In the genomic region with DNA sequence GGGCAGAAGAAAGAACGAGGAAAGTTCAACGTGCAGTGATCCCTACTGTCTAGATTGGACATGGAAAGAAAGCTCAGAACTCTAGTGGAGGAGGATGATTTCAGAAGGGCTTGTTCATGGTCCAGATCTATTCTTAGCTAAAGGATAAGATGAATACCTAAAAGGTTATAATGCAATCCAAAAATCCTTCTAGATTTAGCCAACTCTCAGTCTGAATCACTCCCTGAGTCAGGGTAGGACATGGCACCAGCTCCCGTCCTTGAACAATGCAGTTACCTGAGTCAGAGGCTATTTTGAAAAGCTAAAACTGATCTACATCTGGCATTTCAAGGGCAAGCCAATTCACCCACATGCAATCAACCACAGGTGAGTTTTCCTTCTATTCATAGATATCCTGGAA, we compare ENCODE assay signal across 15 cellular contexts. TPM values are rescaled to one million over a fixed set of nuclear protein-coding genes. Genes with fewer than 3 reads are reported as not detected.
A peak's percentile ranks its signal among the peaks of the same experiment; 100 is the strongest.
DNase-seq lines count a peak whose midpoint lies in the region; FAIRE-seq and TF ChIP-seq lines count a peak whose summit lies in the region.
"Had no signal": no experiment of that assay in that cellular context is flagged by ENCODE, and none has a peak within 500 bp of the region (broad histone marks: within the 10 kb centered on the region; RNA-seq: fewer than 3 reads in every experiment).

No MANE protein-coding gene starts in this region.

- TF ChIP-seq CTCF in bronchial epithelial cell (IDR thresholded peaks at IDR 0.05; ENCODE audit: insufficient read depth, low read length, severe bottlenecking) (no peak), thyroid gland (IDR thresholded peaks at IDR 0.05) (no peak)

- TF ChIP-seq POLR2A in thyroid gland (IDR thresholded peaks at IDR 0.05) = no peak

- H3K4me3 ChIP-seq in bronchial epithelial cell (ENCODE audit: low read depth, low read length) (no peak overlapping the region), thyroid gland (replicated peaks in 1 of 3) (no peak overlapping the region)

- no peak overlapping the region for H3K27ac ChIP-seq in thyroid gland
- H3K27ac ChIP-seq: HL-60 had no signal

- intact Hi-C loops in thyroid gland (cut with DNase I) = no loop called here

- DNase-seq in AG20443 (ENCODE audit: low spot score) (peak; percentile 71), M059J (ENCODE audit: low read depth) (peak; percentile 90), bronchial epithelial cell (ENCODE audit: low read depth) (peak; percentile 96), thyroid gland (no peak), T1000 (lab: John Stamatoyannopoulos, UW) (no peak)
- no peak for DNase-seq in stimulated activated CD4-positive, alpha-beta T cell treated with anti-CD3 and anti-CD28 coated beads, Interleukin-15, amount 100 ng/mL, for 24 hours
- no peak for DNase-seq in activated CD4-positive, alpha-beta T cell treated with anti-CD3 and anti-CD28 coated beads for 1 hour
- DNase-seq: activated naive CD4-positive, alpha-beta T cell treated with Interleukin-2 at 50 U/mL for 16 hours; central memory CD4-positive, alpha-beta T cell; H9; NCI-H2029; NCI-H774; SIG-M5 had no signal

- no peaks in the 10 kb centered on the region for H3K4me1 ChIP-seq in thyroid gland

- 82 to 93% methylated on average over 3 of the region's 3 CpGs for WGBS in thyroid gland, 2 donors

- no peaks in the 10 kb centered on the region for H3K36me3 ChIP-seq in bronchial epithelial cell (ENCODE audit: control insufficient read depth, insufficient read depth, low read length)
- no peaks in the 10 kb centered on the region for H3K36me3 ChIP-seq in thyroid gland

- H3K27me3 ChIP-seq in bronchial epithelial cell (ENCODE audit: control insufficient read depth, insufficient read depth, low read length) (no peaks in the 10 kb centered on the region), thyroid gland (no peaks in the 10 kb centered on the region)

- no peaks in the 10 kb centered on the region for H3K9me3 ChIP-seq in thyroid gland

- peak; percentile 60 for FAIRE-seq in bronchial epithelial cell (lab: Jason Lieb, UNC)
- FAIRE-seq in islet of Langerhans (lab: Jason Lieb, UNC) = peak; percentile 58

RNA-seq across cellular contexts. Expression of a gene that starts 38.8 kb away (rescaled TPM):
- 4.2 and 10.0 TPM in 2 replicates for total RNA-seq in M059J (2014; rRNA removed; shearing (Covaris generic))
- total RNA-seq in bronchial epithelial cell (under 0.01 and 0.26 TPM in 2 replicates), thyroid gland (10 to 100 TPM in 3 of 4 donors, 1 to 10 TPM in 1; 9.7 to 13.5 (median 12.5) TPM)

Comparison
In these comparisons a context has a peak if more than half of its experiments do, and no peak if none do; other contexts are left out.
1. DNase-seq: peak in AG20443 (single experiment), M059J (single experiment) and bronchial epithelial cell (single experiment); none in thyroid gland (0 of 2), stimulated activated CD4-positive, alpha-beta T cell treated with anti-CD3 and anti-CD28 coated beads, Interleukin-15, amount 100 ng/mL, for 24 hours (single experiment), T1000 (single experiment) and activated CD4-positive, alpha-beta T cell treated with anti-CD3 and anti-CD28 coated beads for 1 hour (single experiment).